In the genomic region with DNA sequence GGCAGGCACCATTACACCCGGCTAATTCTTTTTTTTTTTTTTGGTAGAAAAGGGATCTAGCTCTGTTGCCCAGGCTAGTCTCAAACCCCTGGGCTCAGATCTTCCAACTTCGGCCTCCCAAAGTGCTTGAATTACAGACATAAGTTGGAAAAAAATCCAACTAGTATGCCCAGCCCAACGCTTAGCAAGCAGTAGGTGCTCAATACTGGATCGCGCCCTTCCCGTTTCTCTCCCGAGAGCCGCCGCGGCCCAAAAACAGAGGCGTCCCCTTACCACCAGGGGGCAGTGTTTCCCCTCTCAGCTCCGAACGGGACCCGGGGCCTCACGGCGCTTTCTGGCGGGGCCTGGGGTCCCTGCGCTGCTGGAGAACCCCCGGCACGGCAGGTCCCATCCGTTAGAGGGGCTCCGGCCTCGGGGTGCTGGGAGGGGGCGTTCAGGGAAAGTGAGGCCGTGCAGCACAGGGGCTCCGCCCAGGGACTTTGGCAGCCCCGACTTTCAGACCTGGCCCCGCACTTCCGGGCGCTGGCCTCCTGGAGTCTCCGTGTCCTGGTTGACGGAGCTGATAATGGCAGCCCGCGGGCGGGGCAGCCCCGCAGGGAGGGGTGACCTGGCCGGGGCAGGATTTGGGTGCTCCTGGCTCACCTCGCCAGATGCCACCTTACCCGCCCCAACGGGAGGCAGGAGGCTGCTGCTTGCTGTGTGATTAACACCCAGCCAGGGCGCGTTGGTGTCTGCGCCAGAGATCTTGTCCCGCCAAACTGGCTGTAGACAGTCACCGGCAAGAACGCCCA, we compare ENCODE assay signal across 1 cellular context.
A peak's percentile ranks its signal among the peaks of the same experiment; 100 is the strongest.
TF ChIP-seq lines count a peak whose summit lies in the region.

No MANE protein-coding gene starts in this region.

TF ChIP-seq in K562, 482 proteins besides CTCF, POLR2A, EP300 and RAD21 (continued from another document and continues in another):
- TF ChIP-seq ZNF280A (IDR thresholded peaks at IDR 0.05; ENCODE audit: low read depth, partially characterized antibody): no peak
- TF ChIP-seq, protein P1, sequence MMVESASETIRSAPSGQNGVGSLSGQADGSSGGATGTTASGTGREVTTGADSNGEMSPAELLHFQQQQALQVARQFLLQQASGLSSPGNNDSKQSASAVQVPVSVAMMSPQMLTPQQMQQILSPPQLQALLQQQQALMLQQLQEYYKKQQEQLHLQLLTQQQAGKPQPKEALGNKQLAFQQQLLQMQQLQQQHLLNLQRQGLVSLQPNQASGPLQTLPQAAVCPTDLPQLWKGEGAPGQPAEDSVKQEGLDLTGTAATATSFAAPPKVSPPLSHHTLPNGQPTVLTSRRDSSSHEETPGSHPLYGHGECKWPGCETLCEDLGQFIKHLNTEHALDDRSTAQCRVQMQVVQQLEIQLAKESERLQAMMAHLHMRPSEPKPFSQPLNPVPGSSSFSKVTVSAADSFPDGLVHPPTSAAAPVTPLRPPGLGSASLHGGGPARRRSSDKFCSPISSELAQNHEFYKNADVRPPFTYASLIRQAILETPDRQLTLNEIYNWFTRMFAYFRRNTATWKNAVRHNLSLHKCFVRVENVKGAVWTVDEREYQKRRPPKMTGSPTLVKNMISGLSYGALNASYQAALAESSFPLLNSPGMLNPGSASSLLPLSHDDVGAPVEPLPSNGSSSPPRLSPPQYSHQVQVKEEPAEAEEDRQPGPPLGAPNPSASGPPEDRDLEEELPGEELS (CRISPR knock-in tag; IDR thresholded peaks at IDR 0.05; ENCODE audit: borderline replicate concordance): no peak
- peak; percentile 90 for TF ChIP-seq CBX1 (IDR thresholded peaks at IDR 0.05; ENCODE audit: low read depth)
- no peak for TF ChIP-seq ZC3H4 (CRISPR knock-in tag; IDR thresholded peaks at IDR 0.05; ENCODE audit: borderline replicate concordance)
- peak; percentile 81; the same call in 1 of the 2 replicates for TF ChIP-seq SMARCE1 (IDR thresholded peaks at IDR 0.05)
- TF ChIP-seq, protein P2, sequence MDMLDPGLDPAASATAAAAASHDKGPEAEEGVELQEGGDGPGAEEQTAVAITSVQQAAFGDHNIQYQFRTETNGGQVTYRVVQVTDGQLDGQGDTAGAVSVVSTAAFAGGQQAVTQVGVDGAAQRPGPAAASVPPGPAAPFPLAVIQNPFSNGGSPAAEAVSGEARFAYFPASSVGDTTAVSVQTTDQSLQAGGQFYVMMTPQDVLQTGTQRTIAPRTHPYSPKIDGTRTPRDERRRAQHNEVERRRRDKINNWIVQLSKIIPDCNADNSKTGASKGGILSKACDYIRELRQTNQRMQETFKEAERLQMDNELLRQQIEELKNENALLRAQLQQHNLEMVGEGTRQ (CRISPR knock-in tag; IDR thresholded peaks at IDR 0.05): no peak
- TF ChIP-seq, protein P3, sequence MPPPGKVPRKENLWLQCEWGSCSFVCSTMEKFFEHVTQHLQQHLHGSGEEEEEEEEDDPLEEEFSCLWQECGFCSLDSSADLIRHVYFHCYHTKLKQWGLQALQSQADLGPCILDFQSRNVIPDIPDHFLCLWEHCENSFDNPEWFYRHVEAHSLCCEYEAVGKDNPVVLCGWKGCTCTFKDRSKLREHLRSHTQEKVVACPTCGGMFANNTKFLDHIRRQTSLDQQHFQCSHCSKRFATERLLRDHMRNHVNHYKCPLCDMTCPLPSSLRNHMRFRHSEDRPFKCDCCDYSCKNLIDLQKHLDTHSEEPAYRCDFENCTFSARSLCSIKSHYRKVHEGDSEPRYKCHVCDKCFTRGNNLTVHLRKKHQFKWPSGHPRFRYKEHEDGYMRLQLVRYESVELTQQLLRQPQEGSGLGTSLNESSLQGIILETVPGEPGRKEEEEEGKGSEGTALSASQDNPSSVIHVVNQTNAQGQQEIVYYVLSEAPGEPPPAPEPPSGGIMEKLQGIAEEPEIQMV (tag; conservative IDR thresholded peaks at IDR 0.05; ENCODE audit: low read depth): no peak
- no peak for TF ChIP-seq MXD1 (CRISPR knock-in tag; IDR thresholded peaks at IDR 0.05; ENCODE audit: borderline replicate concordance, poor library complexity, severe bottlenecking)
- TF ChIP-seq, protein P4, sequence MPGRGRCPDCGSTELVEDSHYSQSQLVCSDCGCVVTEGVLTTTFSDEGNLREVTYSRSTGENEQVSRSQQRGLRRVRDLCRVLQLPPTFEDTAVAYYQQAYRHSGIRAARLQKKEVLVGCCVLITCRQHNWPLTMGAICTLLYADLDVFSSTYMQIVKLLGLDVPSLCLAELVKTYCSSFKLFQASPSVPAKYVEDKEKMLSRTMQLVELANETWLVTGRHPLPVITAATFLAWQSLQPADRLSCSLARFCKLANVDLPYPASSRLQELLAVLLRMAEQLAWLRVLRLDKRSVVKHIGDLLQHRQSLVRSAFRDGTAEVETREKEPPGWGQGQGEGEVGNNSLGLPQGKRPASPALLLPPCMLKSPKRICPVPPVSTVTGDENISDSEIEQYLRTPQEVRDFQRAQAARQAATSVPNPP (IDR thresholded peaks at IDR 0.05; ENCODE audit: borderline replicate concordance, insufficient read depth, insufficient read length): no peak
- no peak for TF ChIP-seq IRF1 (CRISPR knock-in tag; IDR thresholded peaks at IDR 0.05; ENCODE audit: borderline replicate concordance)
- no peak for TF ChIP-seq U2AF2 (optimal IDR thresholded peaks at IDR 0.05; ENCODE audit: low read depth, low read length)
- TF ChIP-seq CBX5 (IDR thresholded peaks at IDR 0.05; ENCODE audit: borderline replicate concordance, low read depth): no peak
- TF ChIP-seq OTX1 (CRISPR knock-in tag; IDR thresholded peaks at IDR 0.05): peak; percentile 68
- TF ChIP-seq ZNF668 (CRISPR knock-in tag; IDR thresholded peaks at IDR 0.05): no peak
- no peak for TF ChIP-seq RBM34 (IDR thresholded peaks at IDR 0.05; ENCODE audit: borderline replicate concordance, insufficient read depth, low read length)
- TF ChIP-seq, protein P5, sequence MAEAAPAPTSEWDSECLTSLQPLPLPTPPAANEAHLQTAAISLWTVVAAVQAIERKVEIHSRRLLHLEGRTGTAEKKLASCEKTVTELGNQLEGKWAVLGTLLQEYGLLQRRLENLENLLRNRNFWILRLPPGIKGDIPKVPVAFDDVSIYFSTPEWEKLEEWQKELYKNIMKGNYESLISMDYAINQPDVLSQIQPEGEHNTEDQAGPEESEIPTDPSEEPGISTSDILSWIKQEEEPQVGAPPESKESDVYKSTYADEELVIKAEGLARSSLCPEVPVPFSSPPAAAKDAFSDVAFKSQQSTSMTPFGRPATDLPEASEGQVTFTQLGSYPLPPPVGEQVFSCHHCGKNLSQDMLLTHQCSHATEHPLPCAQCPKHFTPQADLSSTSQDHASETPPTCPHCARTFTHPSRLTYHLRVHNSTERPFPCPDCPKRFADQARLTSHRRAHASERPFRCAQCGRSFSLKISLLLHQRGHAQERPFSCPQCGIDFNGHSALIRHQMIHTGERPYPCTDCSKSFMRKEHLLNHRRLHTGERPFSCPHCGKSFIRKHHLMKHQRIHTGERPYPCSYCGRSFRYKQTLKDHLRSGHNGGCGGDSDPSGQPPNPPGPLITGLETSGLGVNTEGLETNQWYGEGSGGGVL (CRISPR knock-in tag; IDR thresholded peaks at IDR 0.05): no peak
- no peak for TF ChIP-seq SMARCB1 (IDR thresholded peaks at IDR 0.05; ENCODE audit: insufficient read length, low read depth)
- no peak for TF ChIP-seq EP400 (IDR thresholded peaks at IDR 0.05)
- TF ChIP-seq MCM2 (IDR thresholded peaks at IDR 0.05; ENCODE audit: low read depth): no peak
- TF ChIP-seq NCOR1 (IDR thresholded peaks at IDR 0.05): no peak
- no peak for TF ChIP-seq SRSF9 (IDR thresholded peaks at IDR 0.05; ENCODE audit: borderline replicate concordance, low read depth, low read length)
- TF ChIP-seq VEZF1 (CRISPR knock-in tag; IDR thresholded peaks at IDR 0.05): peak; percentile 97
- TF ChIP-seq MTA1 (IDR thresholded peaks at IDR 0.05; ENCODE audit: borderline replicate concordance): peak; percentile 71; the same call in 1 of the 2 replicates
- TF ChIP-seq, protein P6, sequence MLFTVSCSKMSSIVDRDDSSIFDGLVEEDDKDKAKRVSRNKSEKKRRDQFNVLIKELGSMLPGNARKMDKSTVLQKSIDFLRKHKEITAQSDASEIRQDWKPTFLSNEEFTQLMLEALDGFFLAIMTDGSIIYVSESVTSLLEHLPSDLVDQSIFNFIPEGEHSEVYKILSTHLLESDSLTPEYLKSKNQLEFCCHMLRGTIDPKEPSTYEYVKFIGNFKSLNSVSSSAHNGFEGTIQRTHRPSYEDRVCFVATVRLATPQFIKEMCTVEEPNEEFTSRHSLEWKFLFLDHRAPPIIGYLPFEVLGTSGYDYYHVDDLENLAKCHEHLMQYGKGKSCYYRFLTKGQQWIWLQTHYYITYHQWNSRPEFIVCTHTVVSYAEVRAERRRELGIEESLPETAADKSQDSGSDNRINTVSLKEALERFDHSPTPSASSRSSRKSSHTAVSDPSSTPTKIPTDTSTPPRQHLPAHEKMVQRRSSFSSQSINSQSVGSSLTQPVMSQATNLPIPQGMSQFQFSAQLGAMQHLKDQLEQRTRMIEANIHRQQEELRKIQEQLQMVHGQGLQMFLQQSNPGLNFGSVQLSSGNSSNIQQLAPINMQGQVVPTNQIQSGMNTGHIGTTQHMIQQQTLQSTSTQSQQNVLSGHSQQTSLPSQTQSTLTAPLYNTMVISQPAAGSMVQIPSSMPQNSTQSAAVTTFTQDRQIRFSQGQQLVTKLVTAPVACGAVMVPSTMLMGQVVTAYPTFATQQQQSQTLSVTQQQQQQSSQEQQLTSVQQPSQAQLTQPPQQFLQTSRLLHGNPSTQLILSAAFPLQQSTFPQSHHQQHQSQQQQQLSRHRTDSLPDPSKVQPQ (CRISPR knock-in tag; IDR thresholded peaks at IDR 0.05; ENCODE audit: borderline replicate concordance): 0 out of 2 replicates have a peak, but pooled peaks have one; percentile 47
- peak; percentile 64 for TF ChIP-seq SAP30 (IDR thresholded peaks at IDR 0.05; ENCODE audit: borderline replicate concordance, insufficient read depth, low read depth, low read length, poor library complexity, severe bottlenecking)
- TF ChIP-seq, protein P7, sequence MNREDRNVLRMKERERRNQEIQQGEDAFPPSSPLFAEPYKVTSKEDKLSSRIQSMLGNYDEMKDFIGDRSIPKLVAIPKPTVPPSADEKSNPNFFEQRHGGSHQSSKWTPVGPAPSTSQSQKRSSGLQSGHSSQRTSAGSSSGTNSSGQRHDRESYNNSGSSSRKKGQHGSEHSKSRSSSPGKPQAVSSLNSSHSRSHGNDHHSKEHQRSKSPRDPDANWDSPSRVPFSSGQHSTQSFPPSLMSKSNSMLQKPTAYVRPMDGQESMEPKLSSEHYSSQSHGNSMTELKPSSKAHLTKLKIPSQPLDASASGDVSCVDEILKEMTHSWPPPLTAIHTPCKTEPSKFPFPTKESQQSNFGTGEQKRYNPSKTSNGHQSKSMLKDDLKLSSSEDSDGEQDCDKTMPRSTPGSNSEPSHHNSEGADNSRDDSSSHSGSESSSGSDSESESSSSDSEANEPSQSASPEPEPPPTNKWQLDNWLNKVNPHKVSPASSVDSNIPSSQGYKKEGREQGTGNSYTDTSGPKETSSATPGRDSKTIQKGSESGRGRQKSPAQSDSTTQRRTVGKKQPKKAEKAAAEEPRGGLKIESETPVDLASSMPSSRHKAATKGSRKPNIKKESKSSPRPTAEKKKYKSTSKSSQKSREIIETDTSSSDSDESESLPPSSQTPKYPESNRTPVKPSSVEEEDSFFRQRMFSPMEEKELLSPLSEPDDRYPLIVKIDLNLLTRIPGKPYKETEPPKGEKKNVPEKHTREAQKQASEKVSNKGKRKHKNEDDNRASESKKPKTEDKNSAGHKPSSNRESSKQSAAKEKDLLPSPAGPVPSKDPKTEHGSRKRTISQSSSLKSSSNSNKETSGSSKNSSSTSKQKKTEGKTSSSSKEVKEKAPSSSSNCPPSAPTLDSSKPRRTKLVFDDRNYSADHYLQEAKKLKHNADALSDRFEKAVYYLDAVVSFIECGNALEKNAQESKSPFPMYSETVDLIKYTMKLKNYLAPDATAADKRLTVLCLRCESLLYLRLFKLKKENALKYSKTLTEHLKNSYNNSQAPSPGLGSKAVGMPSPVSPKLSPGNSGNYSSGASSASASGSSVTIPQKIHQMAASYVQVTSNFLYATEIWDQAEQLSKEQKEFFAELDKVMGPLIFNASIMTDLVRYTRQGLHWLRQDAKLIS (CRISPR knock-in tag; IDR thresholded peaks at IDR 0.05): peak; percentile 50; the same call in 1 of the 2 replicates
- TF ChIP-seq EWSR1 (IDR thresholded peaks at IDR 0.05; ENCODE audit: borderline replicate concordance, low read depth, partially characterized antibody): no peak
- no peak for TF ChIP-seq POLR2B (IDR thresholded peaks at IDR 0.05; ENCODE audit: low read depth, partially characterized antibody)
- TF ChIP-seq CHD4 (IDR thresholded peaks at IDR 0.05; ENCODE audit: insufficient read depth, insufficient replicate concordance, low read depth, low read length, poor library complexity, severe bottlenecking): peak; percentile 60
- TF ChIP-seq CHD1 (IDR thresholded peaks at IDR 0.05; ENCODE audit: low read length): no peak
- no peak for TF ChIP-seq ZNF717 (CRISPR knock-in tag; IDR thresholded peaks at IDR 0.05)
- TF ChIP-seq SRSF7 (optimal IDR thresholded peaks at IDR 0.05; ENCODE audit: low read depth, low read length): no peak
- TF ChIP-seq ZNF224 (CRISPR knock-in tag; IDR thresholded peaks at IDR 0.05): no peak
- TF ChIP-seq SOX6 (IDR thresholded peaks at IDR 0.05): peak; percentile 78
- no peak for TF ChIP-seq DACH1 (IDR thresholded peaks at IDR 0.05; ENCODE audit: partially characterized antibody)
- no peak for TF ChIP-seq TAF9B (IDR thresholded peaks at IDR 0.05; ENCODE audit: partially characterized antibody)
